In the genomic region with DNA sequence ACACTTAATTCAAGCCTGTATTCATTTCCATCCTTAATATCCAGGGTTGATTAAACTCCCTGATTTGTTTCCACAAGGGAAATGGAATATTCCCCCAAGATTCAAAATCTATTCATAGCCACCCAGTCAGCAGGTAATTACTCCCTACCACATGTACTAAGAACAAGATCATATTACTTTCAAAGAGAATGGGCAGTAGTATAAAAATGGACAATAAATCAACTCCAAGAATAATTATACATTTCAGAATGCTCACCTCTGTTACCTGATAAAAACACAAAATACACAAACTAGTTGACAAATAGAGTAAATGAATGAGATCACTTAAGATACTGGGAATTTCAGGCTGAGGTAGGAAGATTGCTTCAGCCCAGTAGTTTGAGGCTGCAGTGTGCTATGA, we compare ENCODE assay signal across 27 cellular contexts. TPM values are rescaled to one million over a fixed set of nuclear protein-coding genes. Genes with fewer than 3 reads are reported as not detected.
DNase-seq lines count a peak whose midpoint lies in the region; ATAC-seq, FAIRE-seq and TF ChIP-seq lines count a peak whose summit lies in the region.
"Had no signal": no experiment of that assay in that cellular context is flagged by ENCODE, and none has a peak within 500 bp of the region (broad histone marks: within the 10 kb centered on the region; RNA-seq: fewer than 3 reads in every experiment).

No MANE protein-coding gene starts in this region.

- DNase-seq in NCI-H748 (lab: John Stamatoyannopoulos, UW; ENCODE audit: unreplicated experiment), result peak; percentile 3
- DNase-seq in NCI-H748 treated with DMSO at 0.1 percent for 48 hours (lab: John Stamatoyannopoulos, UW), result no peak
- DNase-seq in NCI-H1417 (lab: John Stamatoyannopoulos, UW), result peak in 2 of 3 experiments; percentile 50 to 80
- DNase-seq in NCI-H69 (lab: John Stamatoyannopoulos, UW), result peak; percentile 94
- DNase-seq in gastrocnemius medialis, result no peak
- DNase-seq in urothelium cell line (ENCODE audit: low spot score), result no peak
- DNase-seq in natural killer cell treated with Interleukin-12 subunit alpha and Interleukin-12 subunit beta and Interleukin-15 and Interleukin-18, amount 100 ng/mL, for 72 hours (ENCODE audit: low spot score), result no peak
- no peak for DNase-seq in SK-N-SH
- DNase-seq: 8988T; ACHN; BE2C; CD4-positive, CD25-positive, alpha-beta regulatory T cell; DMS53; HCEC 1CT; Kasumi-1; NCI-H1092 treated with DMSO at 0.1 percent for 48 hours; NCI-H1694; NCI-H2029 treated with DMSO at 0.1 percent for 48 hours; NCI-H446; NCI-H524 treated with DMSO at 0.1 percent for 48 hours; NK-92 treated with Interleukin-12 subunit alpha and Interleukin-12 subunit beta, amount 100 ng/mL, for 24 hours; PC-3; T-helper 17 cell had no signal

- FAIRE-seq in urothelium cell line (lab: Jason Lieb, UNC), result no peak
- FAIRE-seq: GM18507, H1, HepG2 had no signal

- H4K20me1 ChIP-seq in SK-N-SH (ENCODE audit: insufficient read depth), result no peaks in the 10 kb centered on the region

- H3K4me1 Mint-ChIP-seq in natural killer cell treated with Interleukin-12 subunit alpha and Interleukin-12 subunit beta and Interleukin-15 and Interleukin-18, amount 100 ng/mL, for 72 hours (ENCODE audit: low read depth in 2 of 2), result peaks cover 14 to 21% of the 10 kb centered on the region in 2 donors

- no peak overlapping the region for H3K4me2 ChIP-seq in SK-N-SH

- H3K36me3 ChIP-seq in gastrocnemius medialis, result no peaks in the 10 kb centered on the region
- no peaks in the 10 kb centered on the region for H3K36me3 ChIP-seq in SK-N-SH (replicated peaks in 1 of 2; ENCODE audit: control insufficient read depth in 1 of 2, insufficient read depth in 2 of 2, low read length in 1 of 2)
- H3K36me3 ChIP-seq: BE2C had no signal

- no peaks in the 10 kb centered on the region for H3K27me3 ChIP-seq in gastrocnemius medialis
- no peaks in the 10 kb centered on the region; the same call in 1 of the 2 replicates for H3K27me3 ChIP-seq in SK-N-SH (ENCODE audit: insufficient read depth)
- H3K27me3 ChIP-seq: BE2C had no signal

- ATAC-seq in gastrocnemius medialis, result peak; percentile 21 to 66
- no peak for ATAC-seq in natural killer cell treated with Interleukin-12 subunit alpha and Interleukin-12 subunit beta and Interleukin-15 and Interleukin-18, amount 100 ng/mL, for 72 hours
- ATAC-seq: HepG2, PC-3, SK-N-SH treated with all-trans-retinoic acid at 6 μM for 48 hours, T-helper 17 cell had no signal

- H3K27ac ChIP-seq in gastrocnemius medialis, result no peak overlapping the region
- no peak overlapping the region for H3K27ac ChIP-seq in SK-N-SH (ENCODE audit: low read depth in 2 of 2, low read length in 1 of 2)

- H3K36me3 Mint-ChIP-seq in natural killer cell treated with Interleukin-12 subunit alpha and Interleukin-12 subunit beta and Interleukin-15 and Interleukin-18, amount 100 ng/mL, for 72 hours, result no peaks in the 10 kb centered on the region
- H3K36me3 Mint-ChIP-seq: CD4-positive, CD25-positive, alpha-beta regulatory T cell had no signal

- H3K4me3 ChIP-seq in gastrocnemius medialis (no peak overlapping the region), SK-N-SH (ENCODE audit: low read depth in 2 of 2, low read length in 1 of 2) (no peak overlapping the region)

- in situ Hi-C loops in gastrocnemius medialis (cut with MboI; ENCODE audit: low sequenced_read_pairs in 4 of 4), result no loop called here

- H2AFZ ChIP-seq in SK-N-SH (ENCODE audit: low read depth), result no peak overlapping the region

- no peaks in the 10 kb centered on the region for H3K9me3 ChIP-seq in gastrocnemius medialis
- H3K9me3 ChIP-seq in SK-N-SH, result no peaks in the 10 kb centered on the region
- H3K9me3 ChIP-seq: BE2C had no signal

- H3K79me2 ChIP-seq in SK-N-SH (ENCODE audit: insufficient read depth), result no peaks in the 10 kb centered on the region

- H3K9me3 Mint-ChIP-seq in natural killer cell treated with Interleukin-12 subunit alpha and Interleukin-12 subunit beta and Interleukin-15 and Interleukin-18, amount 100 ng/mL, for 72 hours, result no peaks in the 10 kb centered on the region

- H3K4me1 ChIP-seq in gastrocnemius medialis (peaks cover 0 to 3% of the 10 kb centered on the region in 2 donors), SK-N-SH (ENCODE audit: control insufficient read depth in 1 of 2, insufficient read depth in 2 of 2, low read depth in 1 of 2, low read length in 1 of 2) (no peaks in the 10 kb centered on the region)
- H3K4me1 ChIP-seq: BE2C had no signal

- POLR2A ChIA-PET in SK-N-SH (lab: Yijun Ruan, JAX), result no interaction called here

- no peaks in the 10 kb centered on the region for H3K27me3 Mint-ChIP-seq in natural killer cell treated with Interleukin-12 subunit alpha and Interleukin-12 subunit beta and Interleukin-15 and Interleukin-18, amount 100 ng/mL, for 72 hours

- no peak for TF ChIP-seq EP300 in SK-N-SH (IDR thresholded peaks at IDR 0.05; ENCODE audit: borderline replicate concordance in 1 of 2, low read depth in 1 of 2, low read length in 1 of 2)

- TF ChIP-seq CTCF in gastrocnemius medialis (IDR thresholded peaks at IDR 0.05 in 4 of 5, conservative IDR thresholded peaks at IDR 0.05 in 1 of 5), result no peak
- TF ChIP-seq CTCF in SK-N-SH (IDR thresholded peaks at IDR 0.05), result no peak

- CTCF ChIA-PET in SK-N-SH (lab: Yijun Ruan, JAX), result interaction anchor here (1.1 kb wide), 1 partner anchor 18 kb away, joined by 5 read pairs; no protein-coding TSS in a partner anchor

- H3F3A ChIP-seq in SK-N-SH (replicated peaks; ENCODE audit: insufficient read depth), result no peaks in the 10 kb centered on the region

- no peak overlapping the region for H3K27ac Mint-ChIP-seq in natural killer cell treated with Interleukin-12 subunit alpha and Interleukin-12 subunit beta and Interleukin-15 and Interleukin-18, amount 100 ng/mL, for 72 hours
- H3K27ac Mint-ChIP-seq: CD4-positive, CD25-positive, alpha-beta regulatory T cell; T-helper 17 cell had no signal

- H3K9ac ChIP-seq in SK-N-SH, result no peak overlapping the region

- H3K9me2 ChIP-seq in SK-N-SH, result no peaks in the 10 kb centered on the region

- TF ChIP-seq POLR2A in gastrocnemius medialis (IDR thresholded peaks at IDR 0.05), result no peak

- H3K4me3 Mint-ChIP-seq in natural killer cell treated with Interleukin-12 subunit alpha and Interleukin-12 subunit beta and Interleukin-15 and Interleukin-18, amount 100 ng/mL, for 72 hours, result no peak overlapping the region
- H3K4me3 Mint-ChIP-seq: CD4-positive, CD25-positive, alpha-beta regulatory T cell; T-helper 17 cell had no signal

- no peak for TF ChIP-seq RAD21 in SK-N-SH (IDR thresholded peaks at IDR 0.05; ENCODE audit: low read length)

- intact Hi-C loops in gastrocnemius medialis (cut with DNase I; ENCODE audit: low total_unique reads), result no loop called here

TF ChIP-seq in SK-N-SH, 30 proteins besides CTCF, POLR2A, EP300 and RAD21:
- TF ChIP-seq, protein P1, sequence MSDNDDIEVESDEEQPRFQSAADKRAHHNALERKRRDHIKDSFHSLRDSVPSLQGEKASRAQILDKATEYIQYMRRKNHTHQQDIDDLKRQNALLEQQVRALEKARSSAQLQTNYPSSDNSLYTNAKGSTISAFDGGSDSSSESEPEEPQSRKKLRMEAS (IDR thresholded peaks at IDR 0.05; ENCODE audit: low read depth), result no peak
- TF ChIP-seq REST (IDR thresholded peaks at IDR 0.05; ENCODE audit: low read depth, low read length) (no peak), FOXJ3 (CRISPR knock-in tag; IDR thresholded peaks at IDR 0.05) (no peak), TEAD4 (IDR thresholded peaks at IDR 0.05; ENCODE audit: borderline replicate concordance, insufficient read depth) (no peak), GABPA (IDR thresholded peaks at IDR 0.05; ENCODE audit: low read depth) (no peak), NFIC (IDR thresholded peaks at IDR 0.05; ENCODE audit: borderline replicate concordance) (no peak), CHD2 (IDR thresholded peaks at IDR 0.05; ENCODE audit: low read length, partially characterized antibody) (no peak)

RNA-seq across cellular contexts. Expression of gene FEZ1, which starts 8.5 kb away (rescaled TPM):
- 1 to 10 TPM; 5.2 to 7.9 (median 6.6) TPM for total RNA-seq in gastrocnemius medialis
- total RNA-seq in natural killer cell treated with Interleukin-12 subunit alpha and Interleukin-12 subunit beta and Interleukin-15 and Interleukin-18, amount 100 ng/mL, for 72 hours, result 100 to 1,000 TPM in 1 of 2 donors, 10 to 100 TPM in 1; 99.1 to 102 TPM
- polyA plus RNA-seq in SK-N-SH (2012; rRNA removed), result 8.3 and 9.7 TPM in 2 replicates
- polyA plus RNA-seq in SK-N-SH (2012; cell fraction: cytosol; rRNA removed), result 8.9 and 9.2 TPM in 2 replicates
- polyA plus RNA-seq in SK-N-SH (2012; cell fraction: nucleus; rRNA removed), result 6.2 and 6.6 TPM in 2 replicates
- total RNA-seq: HepG2 had no signal
- polyA plus RNA-seq: HepG2 had no signal

Comparison
In these comparisons a context has a peak if more than half of its experiments do, and no peak if none do; other contexts are left out.
1. DNase-seq: peak in NCI-H748 (single experiment), NCI-H1417 (2 of 3) and NCI-H69 (single experiment); none in NCI-H748 treated with DMSO at 0.1 percent for 48 hours (single experiment), gastrocnemius medialis (0 of 2), urothelium cell line (single experiment), natural killer cell treated with Interleukin-12 subunit alpha and Interleukin-12 subunit beta and Interleukin-15 and Interleukin-18, amount 100 ng/mL, for 72 hours (single experiment) and SK-N-SH (single experiment).
2. ATAC-seq: peak in gastrocnemius medialis (2 of 2); none in natural killer cell treated with Interleukin-12 subunit alpha and Interleukin-12 subunit beta and Interleukin-15 and Interleukin-18, amount 100 ng/mL, for 72 hours (0 of 2).
3. RNA of gene FEZ1, which starts 8.5 kb away (total RNA-seq): 99.1 to 102 TPM in natural killer cell treated with Interleukin-12 subunit alpha and Interleukin-12 subunit beta and Interleukin-15 and Interleukin-18, amount 100 ng/mL, for 72 hours; 5.2 to 7.9 TPM in gastrocnemius medialis; every median in the first group is over 10 times any median in the second.